18 cellular contexts compared by ENCODE assay signal in the genomic region with DNA sequence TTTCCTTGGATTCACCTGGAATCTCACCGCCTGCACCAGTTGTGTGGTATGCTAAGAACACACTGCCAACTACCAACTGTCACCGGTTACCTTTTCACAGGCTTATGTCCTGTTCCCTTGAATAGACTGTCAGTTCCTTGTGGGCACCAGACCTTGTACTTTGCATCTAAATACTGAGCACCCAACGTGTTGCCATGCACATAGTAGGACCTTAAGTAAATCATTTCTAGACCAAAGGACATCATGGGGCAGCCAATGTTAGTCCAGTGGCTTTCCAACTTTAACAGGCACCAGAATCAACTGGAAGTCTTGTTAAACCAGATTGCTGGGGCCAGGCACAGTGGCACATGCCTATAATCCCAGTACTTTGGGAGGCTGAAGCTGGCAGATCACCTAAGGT. TPM values are rescaled to one million over a fixed set of nuclear protein-coding genes. Genes with fewer than 3 reads are reported as not detected.
A peak's percentile ranks its signal among the peaks of the same experiment; 100 is the strongest.
DNase-seq lines count a peak whose midpoint lies in the region; ATAC-seq, FAIRE-seq and TF ChIP-seq lines count a peak whose summit lies in the region.
"Had no signal": no experiment of that assay in that cellular context is flagged by ENCODE, and none has a peak within 500 bp of the region (broad histone marks: within the 10 kb centered on the region; RNA-seq: fewer than 3 reads in every experiment).

No MANE protein-coding gene starts in this region.

- no peaks in the 10 kb centered on the region for H3K27me3 ChIP-seq in H9 (ENCODE audit: insufficient read depth, low read length)
- H3K27me3 ChIP-seq in astrocyte (ENCODE audit: insufficient read depth, low read length): no peaks in the 10 kb centered on the region
- H3K27me3 ChIP-seq in HAP-1 (ENCODE audit: low read depth): no peaks in the 10 kb centered on the region
- H3K27me3 ChIP-seq: body of pancreas, hepatocyte, SJCRH30, spleen had no signal

- in situ Hi-C loops in HAP-1 (cut with MboI; ENCODE audit: low sequenced_read_pairs): no loop called here

- CTCF ChIA-PET in activated CD4-positive, alpha-beta T cell treated with anti-CD3 and anti-CD28 coated beads for 36 hours (lab: Charles Lee): interaction anchor here (0.6 to 2.9 kb wide), 4 partner anchors 9 to 242 kb away, joined by 3 to 14 read pairs (median 4); partner anchors contain the start of gene TYRO3

- H3K27me3 Mint-ChIP-seq in activated CD4-positive, alpha-beta T cell treated with anti-CD3 and anti-CD28 coated beads for 36 hours: no peaks in the 10 kb centered on the region
- no peaks in the 10 kb centered on the region; the same call in none of the 2 replicates for H3K27me3 Mint-ChIP-seq in H9 (ENCODE audit: low read depth)
- no peaks in the 10 kb centered on the region for H3K27me3 Mint-ChIP-seq in astrocyte (ENCODE audit: low read depth, unreplicated experiment)
- peaks cover 3% of the 10 kb centered on the region for H3K27me3 Mint-ChIP-seq in nephron (ENCODE audit: low read depth)

- H3K27ac Mint-ChIP-seq in activated CD4-positive, alpha-beta T cell treated with anti-CD3 and anti-CD28 coated beads for 36 hours: peak overlapping the region; percentile 56
- H3K27ac Mint-ChIP-seq in H9 (no peak overlapping the region), astrocyte (ENCODE audit: unreplicated experiment) (no peak overlapping the region), nephron (peak overlapping the region in 2 of 3 experiments; percentile 41 to 50)

- H2AFZ ChIP-seq in H9 (ENCODE audit: low read length) (no peak overlapping the region), astrocyte (ENCODE audit: low read depth, low read length) (no peak overlapping the region)
- H2AFZ ChIP-seq: hepatocyte had no signal

- no peak overlapping the region for H4K91ac ChIP-seq in H9 (ENCODE audit: insufficient read length, low read depth, low read length)

- peaks cover 2% of the 10 kb centered on the region for H3K36me3 Mint-ChIP-seq in activated CD4-positive, alpha-beta T cell treated with anti-CD3 and anti-CD28 coated beads for 36 hours (ENCODE audit: low read depth)
- H3K36me3 Mint-ChIP-seq in H9 (ENCODE audit: insufficient read depth in 1 of 3, low read depth in 3 of 3): no peaks in the 10 kb centered on the region
- no peaks in the 10 kb centered on the region for H3K36me3 Mint-ChIP-seq in astrocyte (ENCODE audit: low read depth, unreplicated experiment)
- H3K36me3 Mint-ChIP-seq in nephron (ENCODE audit: low read depth): no peaks in the 10 kb centered on the region

- no peak for ATAC-seq in activated CD4-positive, alpha-beta T cell treated with anti-CD3 and anti-CD28 coated beads for 36 hours
- no peak for ATAC-seq in GM18511 (IDR thresholded peaks at IDR 0.05; ENCODE audit: unreplicated experiment)
- ATAC-seq: body of pancreas had no signal

- no peak overlapping the region for H2BK20ac ChIP-seq in H9 (ENCODE audit: low read depth, low read length, poor library complexity, severe bottlenecking)

- no peaks in the 10 kb centered on the region for H3K9me3 ChIP-seq in H9 (ENCODE audit: control insufficient read depth, low read depth, low read length)
- H3K9me3 ChIP-seq in astrocyte (ENCODE audit: insufficient read depth, low read depth, low read length): no peaks in the 10 kb centered on the region
- no peaks in the 10 kb centered on the region for H3K9me3 ChIP-seq in HAP-1
- H3K9me3 ChIP-seq: body of pancreas, prostate gland, SJCRH30, spleen, thoracic aorta had no signal

- H4K5ac ChIP-seq in H9 (ENCODE audit: insufficient read length, low read depth, low read length): no peak overlapping the region

- no peak overlapping the region for H2BK12ac ChIP-seq in H9 (ENCODE audit: insufficient read length, low read depth, low read length)

- H2BK120ac ChIP-seq in H9 (ENCODE audit: low read depth, low read length, poor library complexity, severe bottlenecking): no peak overlapping the region

- no peaks in the 10 kb centered on the region for H3K9me3 Mint-ChIP-seq in activated CD4-positive, alpha-beta T cell treated with anti-CD3 and anti-CD28 coated beads for 36 hours (ENCODE audit: low read depth)
- no peaks in the 10 kb centered on the region for H3K9me3 Mint-ChIP-seq in H9
- no peaks in the 10 kb centered on the region for H3K9me3 Mint-ChIP-seq in astrocyte (ENCODE audit: unreplicated experiment)
- H3K9me3 Mint-ChIP-seq in nephron: no peaks in the 10 kb centered on the region

- H3K18ac ChIP-seq in H9 (ENCODE audit: insufficient read length, low read depth, low read length): no peak overlapping the region

- no peak overlapping the region for H2BK15ac ChIP-seq in H9 (ENCODE audit: low read depth, low read length)

- H3K36me3 ChIP-seq in astrocyte (ENCODE audit: insufficient read depth, low read length) (no peaks in the 10 kb centered on the region), HAP-1 (replicated peaks) (no peaks in the 10 kb centered on the region)
- H3K36me3 ChIP-seq: prostate gland, SJCRH30, spleen, thoracic aorta had no signal

- no peak overlapping the region for H3T11ph ChIP-seq in H9 (ENCODE audit: low read length)

- H3K56ac ChIP-seq in H9 (ENCODE audit: insufficient read length, low read depth, low read length): no peak overlapping the region

- no peak overlapping the region for H3K4ac ChIP-seq in H9 (ENCODE audit: low read depth, low read length)

- H3K4me1 ChIP-seq in H9 (ENCODE audit: insufficient read depth, low read length) (no peaks in the 10 kb centered on the region), astrocyte (ENCODE audit: insufficient read depth, low read length) (peaks cover 5% of the 10 kb centered on the region), HAP-1 (peaks cover 15% of the 10 kb centered on the region; the same call in 1 of the 2 replicates)
- H3K4me1 ChIP-seq: prostate gland had no signal

- H3K4me2 ChIP-seq in H9 (ENCODE audit: insufficient read depth, insufficient read length, low read length): no peak overlapping the region
- H3K4me2 ChIP-seq in astrocyte (ENCODE audit: low read length): no peak overlapping the region

- no peak overlapping the region for H3K23ac ChIP-seq in H9 (ENCODE audit: insufficient read length, low read depth, low read length)

- intact Hi-C loops in activated CD4-positive, alpha-beta T cell treated with anti-CD3 and anti-CD28 coated beads for 36 hours (cut with DNase I, micrococcal nuclease): no loop called here

- no peak for TF ChIP-seq CTCF in H9 (conservative IDR thresholded peaks at IDR 0.05)
- no peak for TF ChIP-seq CTCF in astrocyte (IDR thresholded peaks at IDR 0.05; ENCODE audit: insufficient read depth, low read depth, low read length)
- no peak for TF ChIP-seq CTCF in nephron (IDR thresholded peaks at IDR 0.05; ENCODE audit: unreplicated experiment in 3 of 3)

- peaks cover 12% of the 10 kb centered on the region for H3K4me1 Mint-ChIP-seq in activated CD4-positive, alpha-beta T cell treated with anti-CD3 and anti-CD28 coated beads for 36 hours
- peaks cover 8 to 11% of the 10 kb centered on the region in 2 experiments; a peak in 3 of 4 replicates for H3K4me1 Mint-ChIP-seq in H9
- no peaks in the 10 kb centered on the region for H3K4me1 Mint-ChIP-seq in astrocyte (ENCODE audit: low read depth, unreplicated experiment)
- H3K4me1 Mint-ChIP-seq in nephron: peaks cover 14% of the 10 kb centered on the region

- no peak overlapping the region for H3K14ac ChIP-seq in H9 (ENCODE audit: insufficient read depth, low read length)

- H4K20me1 ChIP-seq in H9 (ENCODE audit: control insufficient read depth, insufficient read depth, insufficient read length): no peaks in the 10 kb centered on the region
- H4K20me1 ChIP-seq in astrocyte (ENCODE audit: insufficient read depth, low read length): no peaks in the 10 kb centered on the region

- H3K79me2 ChIP-seq in H9 (ENCODE audit: insufficient read depth, low read length): peaks cover 3% of the 10 kb centered on the region; the same call in 1 of the 2 replicates
- peaks cover 16% of the 10 kb centered on the region for H3K79me2 ChIP-seq in astrocyte (ENCODE audit: insufficient read depth, low read length)

- H3K9ac ChIP-seq in H9 (ENCODE audit: extremely low read depth, insufficient read length, low read length) (no peak overlapping the region), astrocyte (ENCODE audit: low read length) (no peak overlapping the region)

- H3K4me3 ChIP-seq in astrocyte (ENCODE audit: insufficient read depth, low read depth, low read length): no peak overlapping the region
- no peak overlapping the region for H3K4me3 ChIP-seq in HAP-1
- H3K4me3 ChIP-seq: body of pancreas, hepatocyte had no signal

- POLR2A ChIA-PET in activated CD4-positive, alpha-beta T cell treated with anti-CD3 and anti-CD28 coated beads for 36 hours (lab: Charles Lee): interaction anchor here (1.3 to 1.5 kb wide), 2 partner anchors 13 to 229 kb away, joined by 3 read pairs; partner anchors contain the start of gene MAPKBP1

- H4K8ac ChIP-seq in H9 (replicated peaks; ENCODE audit: insufficient read length, low read depth, low read length): no peak overlapping the region

- H3K4me3 Mint-ChIP-seq in activated CD4-positive, alpha-beta T cell treated with anti-CD3 and anti-CD28 coated beads for 36 hours: peak overlapping the region; percentile 95
- peak overlapping the region; percentile 98; a peak in 4 of 5 replicates for H3K4me3 Mint-ChIP-seq in H9
- H3K4me3 Mint-ChIP-seq in astrocyte (ENCODE audit: unreplicated experiment): peak overlapping the region; percentile 97
- peak overlapping the region; percentile 98 to 99 (median 99) for H3K4me3 Mint-ChIP-seq in nephron

- no peak overlapping the region for H2AK5ac ChIP-seq in H9 (ENCODE audit: insufficient read length, low read length)

- H3K27ac ChIP-seq in H9 (ENCODE audit: insufficient read length, low read depth, low read length) (no peak overlapping the region), astrocyte (ENCODE audit: low read depth, low read length) (no peak overlapping the region)
- H3K27ac ChIP-seq: prostate gland, SJCRH30, thoracic aorta had no signal

- H3K23me2 ChIP-seq in H9 (ENCODE audit: insufficient read length, low read depth, low read length, poor library complexity, severe bottlenecking): no peaks in the 10 kb centered on the region

- no peak overlapping the region for H2BK5ac ChIP-seq in H9 (ENCODE audit: insufficient read length, low read length)

- no peak for DNase-seq in activated CD4-positive, alpha-beta T cell treated with anti-CD3 and anti-CD28 coated beads for 36 hours
- DNase-seq in activated CD4-positive, alpha-beta T cell treated with anti-CD3 and anti-CD28 coated beads for 48 hours: no peak
- DNase-seq in H9 (no peak), astrocyte (ENCODE audit: low read depth) (no peak), HAP-1 (ENCODE audit: low spot score in 2 of 2) (no peak)
- no peak for DNase-seq in activated effector memory CD4-positive, alpha-beta T cell treated with anti-CD3 and anti-CD28 coated beads, Interleukin-2, amount 50 U/mL, for 16 hours
- DNase-seq: NCI-H1694, NCI-H446, SJCRH30 had no signal

- H3K79me1 ChIP-seq in H9 (ENCODE audit: insufficient read depth, low read depth, low read length, poor library complexity, severe bottlenecking): no peaks in the 10 kb centered on the region

- WGBS in H9 (ENCODE audit: extremely low coverage, insufficient read length, low lambda C conversion rate): no CpG with 5 or more reads among the region's 3 CpGs

- FAIRE-seq in astrocyte (lab: Jason Lieb, UNC): no peak
- FAIRE-seq: A204.1, TTC549 had no signal

RNA-seq across cellular contexts. Expression of gene RPAP1, which starts 1.2 kb away (rescaled TPM):
- total RNA-seq in activated CD4-positive, alpha-beta T cell treated with anti-CD3 and anti-CD28 coated beads for 36 hours: 10 to 100 TPM; 49.6 to 56.8 TPM
- total RNA-seq in H9 (2021) (73.5 and 74.5 TPM in 2 replicates), astrocyte (35.9 and 39.1 TPM in 2 replicates)

RNA-seq across cellular contexts. Expression of gene TYRO3, which starts 13.8 kb away (rescaled TPM):
- 1 to 10 TPM; 2.3 to 3.1 TPM for total RNA-seq in activated CD4-positive, alpha-beta T cell treated with anti-CD3 and anti-CD28 coated beads for 36 hours
- total RNA-seq in H9 (2021) (118 and 124 TPM in 2 replicates), astrocyte (28.5 and 34.0 TPM in 2 replicates)

RNA-seq across cellular contexts. Expression of gene LTK, which starts 31.6 kb away (rescaled TPM):
- under 1 TPM in 1 of 2 experiments, not detected in 1; 0.11 TPM for total RNA-seq in activated CD4-positive, alpha-beta T cell treated with anti-CD3 and anti-CD28 coated beads for 36 hours
- total RNA-seq in H9 (2021) (0.31 TPM in 2 replicates), astrocyte (0.14 TPM in 1 of 2 replicates, not detected in the other)
- total RNA-seq: body of pancreas had no signal

RNA-seq across cellular contexts. Expression of gene ITPKA, which starts 51.5 kb away (rescaled TPM):
- total RNA-seq in activated CD4-positive, alpha-beta T cell treated with anti-CD3 and anti-CD28 coated beads for 36 hours: 1 to 10 TPM; 2.5 to 4.2 TPM
- 0.77 and 0.99 TPM in 2 replicates for total RNA-seq in H9 (2021)
- 1.0 and 1.2 TPM in 2 replicates for total RNA-seq in astrocyte

Comparison
In these comparisons a context has a peak if more than half of its experiments do, and no peak if none do; other contexts are left out.
1. H3K27ac Mint-ChIP-seq: peak in activated CD4-positive, alpha-beta T cell treated with anti-CD3 and anti-CD28 coated beads for 36 hours (single experiment) and nephron (2 of 3); none in H9 (0 of 3) and astrocyte (single experiment).
2. Peak in every context shown above with its lines, with median percentiles within 50 percentile points of each other: H3K4me3 Mint-ChIP-seq.